Comparison of ENCODE assay signal across 8 cellular contexts in genomic region chr3:98329392-98330124, GRCh38. TPM values are rescaled to one million over a fixed set of nuclear protein-coding genes. Genes with fewer than 3 reads are reported as not detected.
A peak's percentile ranks its signal among the peaks of the same experiment; 100 is the strongest.
DNase-seq lines count a peak whose midpoint lies in the region; ATAC-seq and TF ChIP-seq lines count a peak whose summit lies in the region.

No MANE protein-coding gene starts in this region.

- no peaks in the 10 kb centered on the region for H3K36me3 ChIP-seq in heart left ventricle

- DNase-seq in EH (ENCODE audit: low read depth) (peak; percentile 55), GM20000 (ENCODE audit: low spot score) (peak; percentile 30), RKO (ENCODE audit: low spot score) (peak; percentile 68), heart left ventricle (peak in 2 of 5 donors; percentile 21 to 29), retina (peak; percentile 78), NCI-H446 treated with DMSO at 0.1 percent for 48 hours (lab: John Stamatoyannopoulos, UW) (no peak)
- peak; percentile 37 for DNase-seq in activated naive CD4-positive, alpha-beta T cell treated with anti-CD3 and anti-CD28 coated beads, Interleukin-2, amount 50 U/mL, for 16 hours

- peaks cover 0 to 15% (median 4%) of the 10 kb centered on the region in 9 donors for H3K27me3 ChIP-seq in heart left ventricle

- TF ChIP-seq CTCF in GM20000 (IDR thresholded peaks at IDR 0.05; ENCODE audit: extremely low read depth, missing control alignments) (peak; percentile 65), heart left ventricle (IDR thresholded peaks at IDR 0.05) (peak; percentile 38 to 67 (median 57))

- H3K4me1 ChIP-seq in heart left ventricle, result no peaks in the 10 kb centered on the region

- TF ChIP-seq POLR2A in heart left ventricle (IDR thresholded peaks at IDR 0.05), result no peak

- no peak overlapping the region for H3K27ac ChIP-seq in heart left ventricle

- intact Hi-C loops in heart left ventricle (cut with DNase I), result loop anchor here in 8 of 10 donors (1.0 to 2.0 kb wide), 4 partner anchors 289 to 291 kb away; no protein-coding TSS in a partner anchor

- 1 to 8% (median 7%) methylated on average over 5 to 6 of the region's 6 CpGs for WGBS in heart left ventricle, 4 donors

- ATAC-seq in HG03571 (IDR thresholded peaks at IDR 0.05; ENCODE audit: unreplicated experiment) (peak; percentile 71), heart left ventricle (peak in 1 of 4 donors; percentile 53)

- H3K4me3 ChIP-seq in heart left ventricle, result no peak overlapping the region

- no peaks in the 10 kb centered on the region for H3K9me3 ChIP-seq in heart left ventricle

RNA-seq across cellular contexts. Expression of gene OR5K4, which starts 24.1 kb away (rescaled TPM):
- total RNA-seq in heart left ventricle, result not detected
- polyA plus RNA-seq in heart left ventricle, result not detected

RNA-seq across cellular contexts. Expression of gene OR5H2, which starts 47.3 kb away (rescaled TPM):
- not detected for total RNA-seq in heart left ventricle
- polyA plus RNA-seq in heart left ventricle, result not detected
